ENCODE assay signal across 1 cellular context in the genomic region with DNA sequence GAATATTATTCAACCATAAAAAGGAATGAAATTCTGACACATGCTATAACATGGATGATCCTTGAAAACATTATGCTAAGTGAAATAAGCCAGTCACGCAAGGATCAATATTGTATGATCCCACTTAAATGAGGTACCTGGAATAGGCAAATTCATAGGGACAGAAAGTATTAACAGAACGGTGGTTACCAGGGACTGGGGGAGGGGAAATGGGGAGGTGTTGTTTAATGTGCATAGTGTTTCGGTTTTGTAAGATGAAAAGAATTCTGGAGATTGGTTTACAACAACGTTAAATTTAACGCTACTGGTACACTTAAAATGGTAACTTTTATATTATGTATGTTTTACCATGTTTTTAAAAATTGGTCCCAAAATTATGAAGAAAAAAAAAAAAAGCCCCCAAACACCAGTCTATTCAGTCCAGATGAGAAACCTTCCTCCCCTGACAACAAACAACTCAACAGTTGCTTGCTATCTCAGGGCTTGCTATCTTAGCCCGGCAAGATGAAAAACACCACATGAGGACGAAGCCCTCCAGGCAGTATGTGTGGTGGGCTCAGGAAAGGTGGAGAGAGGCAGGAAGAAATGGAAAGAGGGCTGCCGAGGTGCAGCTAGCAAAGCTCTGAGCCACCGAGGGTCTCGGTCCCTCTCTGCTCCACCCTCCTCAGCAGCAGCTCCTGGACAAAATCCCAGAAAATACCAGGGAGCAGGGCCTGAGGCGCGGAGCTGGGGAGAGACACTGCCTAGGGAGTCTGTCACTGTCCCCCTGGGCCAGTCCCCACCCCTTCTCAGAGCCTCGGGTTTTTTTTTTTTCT.
TF ChIP-seq lines count a peak whose summit lies in the region.

No MANE protein-coding gene starts in this region.

TF ChIP-seq in H1, 55 proteins besides CTCF, POLR2A, EP300 and RAD21:
- TF ChIP-seq ATF3 (IDR thresholded peaks at IDR 0.05; ENCODE audit: insufficient read depth, low read depth, low read length) (no peak), BRCA1 (IDR thresholded peaks at IDR 0.05; ENCODE audit: low read depth, low read length) (no peak)
